ENCODE assay signal across 8 cellular contexts in the genomic region with DNA sequence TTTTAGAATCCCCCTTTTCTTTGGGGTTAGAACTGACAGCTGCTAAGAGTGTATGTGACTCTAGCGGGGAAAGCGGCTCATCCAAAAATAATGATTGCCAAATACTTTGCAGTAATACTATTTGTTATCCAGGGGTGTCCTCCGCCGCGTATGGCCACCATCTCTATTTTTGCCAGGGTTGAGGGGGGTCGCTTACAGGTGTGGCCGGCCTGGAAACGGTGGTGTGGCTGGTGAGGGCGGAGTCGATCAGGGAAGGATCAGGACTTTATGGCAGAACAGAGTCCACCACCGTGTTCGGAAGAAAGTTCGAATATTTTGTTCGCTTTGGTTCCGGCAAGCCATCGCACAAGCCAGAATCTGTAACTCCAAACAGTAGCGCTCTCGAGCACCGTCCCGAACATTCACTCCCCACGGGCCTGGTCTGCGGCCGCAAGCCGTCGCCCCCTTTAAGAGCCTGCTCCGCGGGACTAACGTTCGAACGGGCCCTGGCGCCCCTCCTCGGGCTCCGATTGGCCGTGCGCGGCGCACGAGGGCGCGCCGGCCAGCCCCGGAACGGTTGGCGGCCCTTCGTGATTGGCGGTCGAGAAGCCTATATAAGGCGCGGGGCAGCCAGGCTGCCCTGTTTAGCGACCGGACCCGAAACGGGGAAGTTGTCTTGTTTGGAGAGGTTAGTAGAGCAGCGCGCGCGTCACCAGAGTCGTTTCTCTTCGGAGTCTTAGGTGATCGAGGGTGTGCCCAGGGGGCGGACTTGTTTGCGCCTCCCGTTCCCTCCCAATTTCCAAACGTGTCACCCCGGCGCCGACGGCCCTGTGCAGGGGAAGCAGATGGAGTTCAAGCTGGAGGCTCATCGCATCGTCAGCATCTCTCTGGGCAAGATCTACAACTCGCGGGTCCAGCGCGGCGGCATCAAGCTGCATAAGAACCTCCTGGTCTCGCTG. TPM values are rescaled to one million over a fixed set of nuclear protein-coding genes. Genes with fewer than 3 reads are reported as not detected.
DNase-seq lines count a peak whose midpoint lies in the region; ATAC-seq and TF ChIP-seq lines count a peak whose summit lies in the region.

A gene (plus strand): TSS at position 622 of the 938 bp plus-strand sequence. CDS start 203 bp downstream, at position 825.

- peaks cover 41% of the 10 kb centered on the region for H3K36me3 Mint-ChIP-seq in activated naive CD8-positive, alpha-beta T cell treated with anti-CD3 and anti-CD28 coated beads for 36 hours
- no peaks in the 10 kb centered on the region for H3K36me3 Mint-ChIP-seq in glutamatergic neuron (ENCODE audit: unreplicated experiment)
- peaks cover 22% of the 10 kb centered on the region for H3K36me3 Mint-ChIP-seq in osteocyte (ENCODE audit: unreplicated experiment)

- H3K9ac ChIP-seq in SU-DHL-6 (ENCODE audit: low read length): peak within 1 kb of the TSS; percentile 74

- peak; percentile 94 to 100 (median 97) for DNase-seq in NCI-H1417 (lab: John Stamatoyannopoulos, UW)
- DNase-seq in activated naive CD8-positive, alpha-beta T cell treated with anti-CD3 and anti-CD28 coated beads for 36 hours: peak; percentile 95
- peak; percentile 93 for DNase-seq in glutamatergic neuron
- peak; percentile 98 for DNase-seq in osteocyte (ENCODE audit: extremely low spot score, unreplicated experiment)

- peak within 1 kb of the TSS; percentile 100 for H3K4me3 Mint-ChIP-seq in activated naive CD8-positive, alpha-beta T cell treated with anti-CD3 and anti-CD28 coated beads for 36 hours
- H3K4me3 Mint-ChIP-seq in glutamatergic neuron (ENCODE audit: unreplicated experiment): peak within 1 kb of the TSS; percentile 98
- peak within 1 kb of the TSS; percentile 99 for H3K4me3 Mint-ChIP-seq in osteocyte (ENCODE audit: unreplicated experiment)

- H3K9me2 ChIP-seq in SU-DHL-6 (replicated peaks; ENCODE audit: insufficient read depth, low read length): no peaks in the 10 kb centered on the region

- WGBS in thymus: 8% methylated on average over 76 of the region's 76 CpGs

- peak within 1 kb of the TSS; percentile 89 for H3K4me2 ChIP-seq in SU-DHL-6 (ENCODE audit: low read depth, low read length, poor library complexity, severe bottlenecking)

- H3K9me3 Mint-ChIP-seq in activated naive CD8-positive, alpha-beta T cell treated with anti-CD3 and anti-CD28 coated beads for 36 hours: no peaks in the 10 kb centered on the region
- peaks cover 10% of the 10 kb centered on the region for H3K9me3 Mint-ChIP-seq in glutamatergic neuron (ENCODE audit: unreplicated experiment)
- H3K9me3 Mint-ChIP-seq in osteocyte (ENCODE audit: unreplicated experiment): no peaks in the 10 kb centered on the region

- peaks cover 48% of the 10 kb centered on the region for H3K4me1 Mint-ChIP-seq in activated naive CD8-positive, alpha-beta T cell treated with anti-CD3 and anti-CD28 coated beads for 36 hours
- H3K4me1 Mint-ChIP-seq in glutamatergic neuron (ENCODE audit: low read depth, unreplicated experiment) (peaks cover 13% of the 10 kb centered on the region), osteocyte (ENCODE audit: unreplicated experiment) (peaks cover 43% of the 10 kb centered on the region)

- H3K27ac ChIP-seq in SU-DHL-6 (ENCODE audit: low read depth, low read length) (peak within 1 kb of the TSS; percentile 73), thymus (ENCODE audit: low read depth) (peak within 1 kb of the TSS; percentile 89)

- H3K9me3 ChIP-seq in SU-DHL-6 (ENCODE audit: insufficient read depth, low read length): no peaks in the 10 kb centered on the region
- H3K9me3 ChIP-seq in thymus (ENCODE audit: control insufficient read depth): no peaks in the 10 kb centered on the region

- H3K27me3 Mint-ChIP-seq in activated naive CD8-positive, alpha-beta T cell treated with anti-CD3 and anti-CD28 coated beads for 36 hours: no peaks in the 10 kb centered on the region
- H3K27me3 Mint-ChIP-seq in glutamatergic neuron (ENCODE audit: unreplicated experiment) (peaks cover 6% of the 10 kb centered on the region), osteocyte (ENCODE audit: unreplicated experiment) (no peaks in the 10 kb centered on the region)

- H3K4me3 ChIP-seq in GM12875 (ENCODE audit: low read depth, low read length) (peak within 1 kb of the TSS; percentile 73), SU-DHL-6 (ENCODE audit: insufficient read depth, low read length, poor library complexity, severe bottlenecking) (peak within 1 kb of the TSS; percentile 66), thymus (ENCODE audit: low read length) (peak within 1 kb of the TSS; percentile 80)

- H3K27ac Mint-ChIP-seq in activated naive CD8-positive, alpha-beta T cell treated with anti-CD3 and anti-CD28 coated beads for 36 hours: peak within 1 kb of the TSS; percentile 99
- H3K27ac Mint-ChIP-seq in glutamatergic neuron (ENCODE audit: unreplicated experiment) (peak within 1 kb of the TSS; percentile 89), osteocyte (ENCODE audit: unreplicated experiment) (peak within 1 kb of the TSS; percentile 97)

- peaks cover 9% of the 10 kb centered on the region; the same call in 1 of the 2 replicates for H4K20me1 ChIP-seq in SU-DHL-6 (ENCODE audit: low read depth, low read length)

- H2AFZ ChIP-seq in SU-DHL-6 (ENCODE audit: low read depth, low read length, severe bottlenecking): peak within 1 kb of the TSS; percentile 67

- peaks cover 15% of the 10 kb centered on the region for H3K79me2 ChIP-seq in SU-DHL-6 (ENCODE audit: insufficient read depth, low read length)

- no peak for TF ChIP-seq CTCF in GM12875 (IDR thresholded peaks at IDR 0.05; ENCODE audit: borderline replicate concordance, insufficient read depth, low read depth, low read length)
- TF ChIP-seq CTCF in SU-DHL-6 (IDR thresholded peaks at IDR 0.05; ENCODE audit: insufficient read depth, low read length, poor library complexity, severe bottlenecking): no peak
- TF ChIP-seq CTCF in glutamatergic neuron (IDR thresholded peaks at IDR 0.05; ENCODE audit: partially characterized antibody, unreplicated experiment): no peak
- TF ChIP-seq CTCF in osteocyte (IDR thresholded peaks at IDR 0.05): no peak

- H3K36me3 ChIP-seq in SU-DHL-6 (ENCODE audit: low read length) (0 out of 2 replicates have a peak, but pooled peaks cover 10% of the 10 kb centered on the region), thymus (ENCODE audit: control insufficient read depth, insufficient read depth) (no peaks in the 10 kb centered on the region)

- peak; percentile 70 for ATAC-seq in HG02763 (IDR thresholded peaks at IDR 0.05; ENCODE audit: unreplicated experiment)

- H3K27me3 ChIP-seq in SU-DHL-6 (ENCODE audit: low read length): no peaks in the 10 kb centered on the region
- H3K27me3 ChIP-seq in thymus (ENCODE audit: control insufficient read depth, insufficient read depth): no peaks in the 10 kb centered on the region

- peaks cover 11% of the 10 kb centered on the region for H3K4me1 ChIP-seq in thymus (ENCODE audit: control insufficient read depth, insufficient read depth, low read length)

- peaks cover 16% of the 10 kb centered on the region for H3F3A ChIP-seq in SU-DHL-6 (ENCODE audit: insufficient read depth)

RNA-seq across cellular contexts. Expression of the gene that starts here (rescaled TPM):
- total RNA-seq in activated naive CD8-positive, alpha-beta T cell treated with anti-CD3 and anti-CD28 coated beads for 36 hours: 10 to 100 TPM; 29.7 to 30.3 TPM
- 8.8 TPM for total RNA-seq in glutamatergic neuron (ENCODE audit: unreplicated experiment)
- 29.8 and 32.2 TPM in 2 replicates for total RNA-seq in osteocyte
- polyA plus RNA-seq in thymus: 19.3 TPM

Comparison
In these comparisons a context has a peak if more than half of its experiments do, and no peak if none do; other contexts are left out.
1. Peak in every context shown above with its lines: DNase-seq, ATAC-seq, H3K4me3 ChIP-seq and H3K27ac ChIP-seq.